10 cellular contexts compared by ENCODE assay signal in genomic region chr12:119673634-119674033, GRCh38. TPM values are rescaled to one million over a fixed set of nuclear protein-coding genes. Genes with fewer than 3 reads are reported as not detected.
A peak's percentile ranks its signal among the peaks of the same experiment; 100 is the strongest.
DNase-seq lines count a peak whose midpoint lies in the region; ATAC-seq and TF ChIP-seq lines count a peak whose summit lies in the region.
"Had no signal": no experiment of that assay in that cellular context is flagged by ENCODE, and none has a peak within 500 bp of the region (broad histone marks: within the 10 kb centered on the region; RNA-seq: fewer than 3 reads in every experiment).

No MANE protein-coding gene starts in this region.

- POLR2A ChIA-PET in CD4-positive, alpha-beta T cell (lab: Charles Lee), result no interaction called here
- POLR2A ChIA-PET in activated B cell treated with CpG ODN at 0.5 μM for 24 hours (lab: Charles Lee), result interaction anchor here (0.8 kb wide), 1 partner anchor 8 kb away, joined by 3 read pairs; no protein-coding TSS in a partner anchor

- no peaks in the 10 kb centered on the region for H3K27me3 ChIP-seq in CD4-positive, alpha-beta T cell (ENCODE audit: control insufficient read depth, insufficient read depth, low read length)
- no peaks in the 10 kb centered on the region for H3K27me3 ChIP-seq in endodermal cell (ENCODE audit: control insufficient read depth, insufficient read depth, low read length, poor library complexity, severe bottlenecking)

- no peak overlapping the region for H3K9ac ChIP-seq in endodermal cell (ENCODE audit: extremely low read depth, low read length, poor library complexity, severe bottlenecking)

- no peak overlapping the region for H3K4me3 Mint-ChIP-seq in CD4-positive, alpha-beta T cell
- no peak overlapping the region for H3K4me3 Mint-ChIP-seq in activated B cell treated with CpG ODN at 0.5 μM for 24 hours
- H3K4me3 Mint-ChIP-seq in progenitor cell of endocrine pancreas (ENCODE audit: low read depth), result no peak overlapping the region
- H3K4me3 Mint-ChIP-seq in endodermal cell, result no peak overlapping the region

- no peaks in the 10 kb centered on the region for H3K9me3 Mint-ChIP-seq in CD4-positive, alpha-beta T cell
- H3K9me3 Mint-ChIP-seq in activated B cell treated with CpG ODN at 0.5 μM for 24 hours, result no peaks in the 10 kb centered on the region
- H3K9me3 Mint-ChIP-seq in progenitor cell of endocrine pancreas (ENCODE audit: low read depth), result no peaks in the 10 kb centered on the region
- H3K9me3 Mint-ChIP-seq in endodermal cell, result no peaks in the 10 kb centered on the region

- H3K27ac Mint-ChIP-seq in CD4-positive, alpha-beta T cell, result peak overlapping the region; percentile 72
- H3K27ac Mint-ChIP-seq in activated B cell treated with CpG ODN at 0.5 μM for 24 hours, result peak overlapping the region; percentile 50
- peak overlapping the region; percentile 71 for H3K27ac Mint-ChIP-seq in progenitor cell of endocrine pancreas
- H3K27ac Mint-ChIP-seq in endodermal cell, result no peak overlapping the region

- DNase-seq in CD4-positive, alpha-beta T cell, result no peak
- no peak for DNase-seq in activated B cell treated with CpG ODN at 0.5 μM for 24 hours
- DNase-seq in Right ventricle myocardium superior, result no peak
- no peak for DNase-seq in progenitor cell of endocrine pancreas (ENCODE audit: low spot score, unreplicated experiment)
- DNase-seq in amygdala (lab: John Stamatoyannopoulos, UW), result no peak
- no peak for DNase-seq in endodermal cell
- DNase-seq: cerebellar nuclear complex had no signal

- peaks cover 87% of the 10 kb centered on the region for H3K36me3 ChIP-seq in endodermal cell (ENCODE audit: control insufficient read depth, insufficient read depth, low read length)

- intact Hi-C loops in CD4-positive, alpha-beta T cell (cut with DNase I, micrococcal nuclease), result no loop called here
- intact Hi-C loops in activated B cell treated with CpG ODN at 0.5 μM for 24 hours (cut with micrococcal nuclease), result no loop called here
- intact Hi-C loops in Right ventricle myocardium superior (cut with DNase I), result no loop called here

- 93 to 96% methylated on average over 5 to 7 of the region's 7 CpGs for WGBS in endodermal cell (ENCODE audit: insufficient coverage in 1 of 2, insufficient read length in 1 of 2), 2 experiments

- TF ChIP-seq CTCF in CD4-positive, alpha-beta T cell (IDR thresholded peaks at IDR 0.05), result no peak
- TF ChIP-seq CTCF in activated B cell treated with CpG ODN at 0.5 μM for 24 hours (IDR thresholded peaks at IDR 0.05) (no peak), progenitor cell of endocrine pancreas (IDR thresholded peaks at IDR 0.05; ENCODE audit: unreplicated experiment) (no peak), endodermal cell (conservative IDR thresholded peaks at IDR 0.05) (no peak)

- ATAC-seq in CD4-positive, alpha-beta T cell (ENCODE audit: poor library complexity), result no peak
- ATAC-seq in activated B cell treated with CpG ODN at 0.5 μM for 24 hours (ENCODE audit: low read depth) (no peak), Right ventricle myocardium superior (ENCODE audit: poor library complexity) (peak; percentile 51), HG03432 (IDR thresholded peaks at IDR 0.05; ENCODE audit: unreplicated experiment) (no peak), HG03469 (IDR thresholded peaks at IDR 0.05; ENCODE audit: unreplicated experiment) (no peak)

- peaks cover 43% of the 10 kb centered on the region for H3K4me1 Mint-ChIP-seq in CD4-positive, alpha-beta T cell (ENCODE audit: low read depth)
- H3K4me1 Mint-ChIP-seq in activated B cell treated with CpG ODN at 0.5 μM for 24 hours (peaks cover 42% of the 10 kb centered on the region), progenitor cell of endocrine pancreas (ENCODE audit: low read depth) (peaks cover 27% of the 10 kb centered on the region), endodermal cell (peaks cover 23% of the 10 kb centered on the region)

- H3K36me3 Mint-ChIP-seq in CD4-positive, alpha-beta T cell (ENCODE audit: low read depth), result peaks cover 87% of the 10 kb centered on the region
- H3K36me3 Mint-ChIP-seq in activated B cell treated with CpG ODN at 0.5 μM for 24 hours (ENCODE audit: low read depth), result peaks cover 88% of the 10 kb centered on the region
- peaks cover 52% of the 10 kb centered on the region for H3K36me3 Mint-ChIP-seq in progenitor cell of endocrine pancreas (ENCODE audit: insufficient read depth)
- H3K36me3 Mint-ChIP-seq in endodermal cell (ENCODE audit: low read depth), result peaks cover 88% of the 10 kb centered on the region

- CTCF ChIA-PET in CD4-positive, alpha-beta T cell (lab: Charles Lee), result no interaction called here
- CTCF ChIA-PET in activated B cell treated with CpG ODN at 0.5 μM for 24 hours (lab: Charles Lee), result no interaction called here

- H3K27me3 Mint-ChIP-seq in CD4-positive, alpha-beta T cell, result no peaks in the 10 kb centered on the region
- H3K27me3 Mint-ChIP-seq in activated B cell treated with CpG ODN at 0.5 μM for 24 hours (no peaks in the 10 kb centered on the region), progenitor cell of endocrine pancreas (no peaks in the 10 kb centered on the region), endodermal cell (ENCODE audit: insufficient read depth) (no peaks in the 10 kb centered on the region)

- H3K4me1 ChIP-seq in endodermal cell (ENCODE audit: control insufficient read depth, insufficient read depth, low read length), result no peaks in the 10 kb centered on the region

- no peaks in the 10 kb centered on the region for H3K9me3 ChIP-seq in CD4-positive, alpha-beta T cell (ENCODE audit: control insufficient read depth, low read length)
- no peaks in the 10 kb centered on the region for H3K9me3 ChIP-seq in endodermal cell (ENCODE audit: control insufficient read depth, low read length)

- H3K4me3 ChIP-seq in endodermal cell (ENCODE audit: low read length), result no peak overlapping the region

- H3K27ac ChIP-seq in CD4-positive, alpha-beta T cell (ENCODE audit: low read depth, low read length), result no peak overlapping the region
- H3K27ac ChIP-seq in endodermal cell (ENCODE audit: low read depth, low read length), result no peak overlapping the region
- H3K27ac ChIP-seq: C4-2B had no signal

RNA-seq across cellular contexts. Expression of gene PRKAB1, which starts 5.7 kb away (rescaled TPM):
- total RNA-seq in CD4-positive, alpha-beta T cell, result 10 to 100 TPM; 18.6 to 24.2 TPM
- total RNA-seq in activated B cell treated with CpG ODN at 0.5 μM for 24 hours (43.9 and 49.1 TPM in 2 replicates), Right ventricle myocardium superior (9.3 TPM), progenitor cell of endocrine pancreas (41.3 and 44.7 TPM in 2 replicates), endodermal cell (10 to 100 TPM; 28.8 to 32.0 TPM)
- 34.2 TPM for polyA plus RNA-seq in endodermal cell (2013, experiment 1 of 2)
- polyA plus RNA-seq in endodermal cell (2013, experiment 2 of 2), result 31.7 TPM
